In the genomic region with DNA sequence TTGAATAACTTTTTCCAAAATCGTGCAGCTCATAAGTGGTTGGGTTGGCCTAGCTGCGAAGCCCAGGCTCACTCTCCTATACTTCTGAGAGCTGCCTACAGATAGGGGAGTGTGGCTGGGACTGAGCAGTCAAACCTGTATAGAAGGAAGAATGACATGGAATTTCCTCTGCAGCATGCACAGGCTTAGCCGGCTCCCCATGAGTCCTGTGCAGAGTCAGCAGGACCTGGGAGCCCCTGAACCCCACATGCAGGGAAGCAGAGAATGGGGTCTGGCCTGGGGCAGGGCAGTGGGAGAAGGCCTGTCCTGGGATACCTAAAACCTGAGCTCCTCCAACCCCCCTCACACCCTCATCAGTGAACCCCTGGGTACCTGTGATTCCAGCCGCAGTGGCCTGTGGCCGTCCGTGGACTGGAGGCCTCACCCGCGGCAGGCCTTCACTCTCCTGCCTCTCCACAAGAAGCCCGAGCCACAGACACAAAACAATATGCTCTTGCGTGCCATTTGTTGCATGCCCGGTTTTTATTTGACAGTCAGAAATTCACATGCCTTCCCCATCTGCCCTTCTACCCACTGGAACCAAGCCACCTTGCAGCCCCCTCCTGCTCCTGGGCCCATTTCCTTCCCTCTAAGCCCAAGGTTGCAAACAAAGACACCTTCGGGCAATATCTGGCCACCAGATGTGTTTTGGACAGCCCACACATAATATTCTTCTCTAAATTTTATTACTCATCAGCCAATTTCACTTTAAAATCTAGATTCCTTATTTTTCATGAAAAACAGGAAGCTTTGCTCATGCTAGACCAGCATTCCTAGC, we compare ENCODE assay signal across 13 cellular contexts. TPM values are rescaled to one million over a fixed set of nuclear protein-coding genes. Genes with fewer than 3 reads are reported as not detected.
DNase-seq lines count a peak whose midpoint lies in the region; ATAC-seq and TF ChIP-seq lines count a peak whose summit lies in the region.
"Had no signal": no experiment of that assay in that cellular context is flagged by ENCODE, and none has a peak within 500 bp of the region (broad histone marks: within the 10 kb centered on the region; RNA-seq: fewer than 3 reads in every experiment).

No MANE protein-coding gene starts in this region.

- H3K27me3 ChIP-seq in BLaER1 treated with 17β-estradiol and CSF1 and Interleukin-3, amounts not matched to agents 10 nM and 100 nM = no peaks in the 10 kb centered on the region
- H3K27me3 ChIP-seq: cardiac muscle cell had no signal

- DNase-seq in HFF-Myc (ENCODE audit: extremely low read depth, low read depth) (peak; percentile 95), iPS-NIHi11 (ENCODE audit: low spot score) (no peak), GM13976 (ENCODE audit: low spot score) (no peak)
- DNase-seq in activated naive CD8-positive, alpha-beta T cell treated with anti-CD3 and anti-CD28 coated beads, Interleukin-2, amount 10 ng/mL, durations not matched to agents 7 days and 5 days = no peak
- DNase-seq in naive thymus-derived CD8-positive, alpha-beta T cell = no peak
- DNase-seq in NK-92 treated with Interleukin-12 subunit alpha and Interleukin-12 subunit beta, amount 100 ng/mL, for 24 hours (lab: John Stamatoyannopoulos, UW) = no peak
- DNase-seq: DMS79, NCI-H1436 treated with DMSO at 0.1 percent for 48 hours, nephron progenitor cell had no signal

- no peaks in the 10 kb centered on the region for H4K20me1 ChIP-seq in BLaER1 treated with 17β-estradiol and CSF1 and Interleukin-3, amounts not matched to agents 10 nM and 100 nM

- peak overlapping the region in 2 of 11 experiments; percentile 3 to 26; a peak in 2 of 22 replicates for H3K9ac ChIP-seq in BLaER1 treated with 17β-estradiol and CSF1 and Interleukin-3, amounts not matched to agents 10 nM and 100 nM

- no peaks in the 10 kb centered on the region for H3K36me3 ChIP-seq in BLaER1 treated with 17β-estradiol and CSF1 and Interleukin-3, amounts not matched to agents 10 nM and 100 nM
- H3K36me3 ChIP-seq: cardiac muscle cell had no signal

- peak overlapping the region; percentile 29 to 97 (median 94); a peak in 19 of 22 replicates for H3K4me2 ChIP-seq in BLaER1 treated with 17β-estradiol and CSF1 and Interleukin-3, amounts not matched to agents 10 nM and 100 nM

- peaks cover 0 to 9% (median 4%) of the 10 kb centered on the region in 11 experiments; a peak in 14 of 22 replicates for H3K9me3 ChIP-seq in BLaER1 treated with 17β-estradiol and CSF1 and Interleukin-3, amounts not matched to agents 10 nM and 100 nM (replicated peaks in 1 of 11)

- ATAC-seq in activated naive CD8-positive, alpha-beta T cell treated with anti-CD3 and anti-CD28 coated beads, Interleukin-2, amount 10 ng/mL, durations not matched to agents 7 days and 5 days (ENCODE audit: low read depth) = no peak
- peak in 1 of 2 donors; percentile 16 for ATAC-seq in naive thymus-derived CD8-positive, alpha-beta T cell
- no peak for ATAC-seq in GM18870 (IDR thresholded peaks at IDR 0.05; ENCODE audit: unreplicated experiment)

- peaks cover 78% of the 10 kb centered on the region for H3K4me1 Mint-ChIP-seq in activated naive CD8-positive, alpha-beta T cell treated with anti-CD3 and anti-CD28 coated beads, Interleukin-2, amount 10 ng/mL, durations not matched to agents 7 days and 5 days
- peaks cover 76 to 100% (median 100%) of the 10 kb centered on the region in 4 donors for H3K4me1 Mint-ChIP-seq in naive thymus-derived CD8-positive, alpha-beta T cell

- H3K27me3 Mint-ChIP-seq in activated naive CD8-positive, alpha-beta T cell treated with anti-CD3 and anti-CD28 coated beads, Interleukin-2, amount 10 ng/mL, durations not matched to agents 7 days and 5 days = no peaks in the 10 kb centered on the region
- H3K27me3 Mint-ChIP-seq in naive thymus-derived CD8-positive, alpha-beta T cell = no peaks in the 10 kb centered on the region

- TF ChIP-seq CTCF in HFF-Myc (IDR thresholded peaks at IDR 0.05; ENCODE audit: low read depth, low read length, missing control alignments) = no peak
- no peak for TF ChIP-seq CTCF in GM13976 (IDR thresholded peaks at IDR 0.05; ENCODE audit: borderline replicate concordance, control extremely low read depth, extremely low read depth, insufficient read depth, missing control alignments)

- in situ Hi-C loops in GM13976 (cut with MboI; ENCODE audit: low sequenced_read_pairs, unreplicated experiment) = no loop called here

- H3K4me1 ChIP-seq in BLaER1 treated with 17β-estradiol and CSF1 and Interleukin-3, amounts not matched to agents 10 nM and 100 nM = peaks cover 41 to 89% (median 72%) of the 10 kb centered on the region in 10 experiments

- H3K9me3 Mint-ChIP-seq in activated naive CD8-positive, alpha-beta T cell treated with anti-CD3 and anti-CD28 coated beads, Interleukin-2, amount 10 ng/mL, durations not matched to agents 7 days and 5 days = no peaks in the 10 kb centered on the region
- H3K9me3 Mint-ChIP-seq in naive thymus-derived CD8-positive, alpha-beta T cell = no peaks in the 10 kb centered on the region
- H3K9me3 Mint-ChIP-seq: nephron progenitor cell had no signal

- peaks cover 3% of the 10 kb centered on the region for H3K36me3 Mint-ChIP-seq in activated naive CD8-positive, alpha-beta T cell treated with anti-CD3 and anti-CD28 coated beads, Interleukin-2, amount 10 ng/mL, durations not matched to agents 7 days and 5 days
- H3K36me3 Mint-ChIP-seq in naive thymus-derived CD8-positive, alpha-beta T cell = no peaks in the 10 kb centered on the region

- H3K4me3 ChIP-seq in BLaER1 treated with 17β-estradiol and CSF1 and Interleukin-3, amounts not matched to agents 10 nM and 100 nM = no peak overlapping the region
- H3K4me3 ChIP-seq in HFF-Myc (replicated peaks; ENCODE audit: low read depth, low read length) = peak overlapping the region; percentile 28
- H3K4me3 ChIP-seq: cardiac muscle cell had no signal

- peak overlapping the region in 7 of 11 experiments; percentile 20 to 78 (median 46); a peak in 11 of 22 replicates for H3K27ac ChIP-seq in BLaER1 treated with 17β-estradiol and CSF1 and Interleukin-3, amounts not matched to agents 10 nM and 100 nM
- H3K27ac ChIP-seq: cardiac muscle cell had no signal

- POLR2A ChIA-PET in activated naive CD8-positive, alpha-beta T cell treated with anti-CD3 and anti-CD28 coated beads, Interleukin-2, amount 10 ng/mL, durations not matched to agents 7 days and 5 days (lab: Charles Lee) = interaction anchor here (0.7 to 9.7 kb wide), 4 partner anchors 10 to 35 kb away, joined by 3 to 71 read pairs (median 34); partner anchors contain the start of gene VSIR
- POLR2A ChIA-PET in naive thymus-derived CD8-positive, alpha-beta T cell (lab: Charles Lee) = interaction anchor here (0.6 to 41.4 kb wide), 6 partner anchors 6 to 353 kb away, joined by 3 to 1679 read pairs (median 450); partner anchors contain the start of genes C10orf105 and VSIR

- H3K4me3 Mint-ChIP-seq in activated naive CD8-positive, alpha-beta T cell treated with anti-CD3 and anti-CD28 coated beads, Interleukin-2, amount 10 ng/mL, durations not matched to agents 7 days and 5 days = no peak overlapping the region
- peak overlapping the region in 6 of 10 donors; percentile 51 to 85 (median 74) for H3K4me3 Mint-ChIP-seq in naive thymus-derived CD8-positive, alpha-beta T cell
- H3K4me3 Mint-ChIP-seq: nephron progenitor cell had no signal

- peak overlapping the region; percentile 93 for H3K27ac Mint-ChIP-seq in activated naive CD8-positive, alpha-beta T cell treated with anti-CD3 and anti-CD28 coated beads, Interleukin-2, amount 10 ng/mL, durations not matched to agents 7 days and 5 days
- peak overlapping the region; percentile 88 to 100 (median 96) for H3K27ac Mint-ChIP-seq in naive thymus-derived CD8-positive, alpha-beta T cell
- H3K27ac Mint-ChIP-seq: nephron progenitor cell had no signal

RNA-seq across cellular contexts. Expression of gene C10orf105, which starts 18.0 kb away (rescaled TPM):
- total RNA-seq in activated naive CD8-positive, alpha-beta T cell treated with anti-CD3 and anti-CD28 coated beads, Interleukin-2, amount 10 ng/mL, durations not matched to agents 7 days and 5 days = under 1 TPM; 0.17 to 0.30 TPM
- under 1 TPM; 0.21 to 0.25 TPM for total RNA-seq in naive thymus-derived CD8-positive, alpha-beta T cell
- under 1 TPM in 1 of 3 donors, not detected in 2; 0.10 TPM for polyA plus RNA-seq in naive thymus-derived CD8-positive, alpha-beta T cell
- total RNA-seq: H4 had no signal
- polyA plus RNA-seq: cardiac muscle cell had no signal

RNA-seq across cellular contexts. Expression of gene VSIR, which starts 35.8 kb away (rescaled TPM):
- 100 to 1,000 TPM; 124 to 125 TPM for total RNA-seq in activated naive CD8-positive, alpha-beta T cell treated with anti-CD3 and anti-CD28 coated beads, Interleukin-2, amount 10 ng/mL, durations not matched to agents 7 days and 5 days
- 100 to 1,000 TPM; 102 to 114 TPM for total RNA-seq in naive thymus-derived CD8-positive, alpha-beta T cell
- 100 to 1,000 TPM; 211 to 343 (median 262) TPM for polyA plus RNA-seq in naive thymus-derived CD8-positive, alpha-beta T cell
